In genomic region chr7:27586825-27587224, GRCh38 we compare ENCODE assay signal across 7 cellular contexts.
DNase-seq lines count a peak whose midpoint lies in the region; ATAC-seq lines count a peak whose summit lies in the region.

No MANE protein-coding gene starts in this region.

- peaks cover 5% of the 10 kb centered on the region for H3K4me1 ChIP-seq in mesendoderm (ENCODE audit: control insufficient read depth, low read depth, low read length)

- H3K36me3 ChIP-seq in mesendoderm (ENCODE audit: control insufficient read depth, insufficient read depth, low read length), result no peaks in the 10 kb centered on the region

- H3K4ac ChIP-seq in mesendoderm (ENCODE audit: low read depth, low read length), result no peak overlapping the region

- no CpG with 5 or more reads among the region's 8 CpGs for WGBS in mesendoderm (ENCODE audit: extremely low coverage, insufficient coverage, low lambda C conversion rate)

- H4K5ac ChIP-seq in mesendoderm (ENCODE audit: low read length), result no peak overlapping the region

- H3K18ac ChIP-seq in mesendoderm (ENCODE audit: low read length), result no peak overlapping the region

- H3K9me3 Mint-ChIP-seq in activated T-cell treated with anti-CD3 and anti-CD28 coated beads, Interleukin-2, amount 50 U/mL, for 72 hours, result no peaks in the 10 kb centered on the region

- no peaks in the 10 kb centered on the region for H3K36me3 Mint-ChIP-seq in activated T-cell treated with anti-CD3 and anti-CD28 coated beads, Interleukin-2, amount 50 U/mL, for 72 hours (ENCODE audit: insufficient read depth in 2 of 2)

- peak overlapping the region; percentile 86 for H3K23ac ChIP-seq in mesendoderm (ENCODE audit: low read length)

- H2BK5ac ChIP-seq in mesendoderm (ENCODE audit: low read length), result no peak overlapping the region

- H4K8ac ChIP-seq in mesendoderm (ENCODE audit: low read depth, low read length), result no peak overlapping the region

- H3K27me3 ChIP-seq in mesendoderm (ENCODE audit: insufficient read depth, low read length, poor library complexity), result no peaks in the 10 kb centered on the region

- no peak overlapping the region for H3K27ac Mint-ChIP-seq in activated T-cell treated with anti-CD3 and anti-CD28 coated beads, Interleukin-2, amount 50 U/mL, for 72 hours

- H3K9ac ChIP-seq in mesendoderm (ENCODE audit: low read length), result no peak overlapping the region

- H3K79me1 ChIP-seq in mesendoderm (ENCODE audit: low read length), result no peaks in the 10 kb centered on the region

- no peak overlapping the region for H3K4me2 ChIP-seq in mesendoderm (ENCODE audit: low read length)

- no peak overlapping the region for H3K56ac ChIP-seq in mesendoderm (ENCODE audit: low read length)

- H3K79me2 ChIP-seq in mesendoderm (ENCODE audit: control insufficient read depth, insufficient read depth, low read length), result no peaks in the 10 kb centered on the region

- no peak overlapping the region for H3K4me3 ChIP-seq in mesendoderm (ENCODE audit: low read length)

- no peaks in the 10 kb centered on the region for H3K27me3 Mint-ChIP-seq in activated T-cell treated with anti-CD3 and anti-CD28 coated beads, Interleukin-2, amount 50 U/mL, for 72 hours (ENCODE audit: low read depth)

- H2AK5ac ChIP-seq in mesendoderm (ENCODE audit: low read length), result no peak overlapping the region

- no peak overlapping the region for H2BK15ac ChIP-seq in mesendoderm (replicated peaks; ENCODE audit: low read depth)

- no peak overlapping the region for H2BK120ac ChIP-seq in mesendoderm (ENCODE audit: low read depth, low read length)

- no peak overlapping the region for H3K27ac ChIP-seq in mesendoderm (ENCODE audit: low read depth, low read length)

- peak; percentile 90 for ATAC-seq in GM19025 (IDR thresholded peaks at IDR 0.05; ENCODE audit: low read depth, unreplicated experiment)
- peak; percentile 78 for ATAC-seq in HG02970 (IDR thresholded peaks at IDR 0.05; ENCODE audit: low FRiP score, unreplicated experiment)
- no peak for ATAC-seq in activated T-cell treated with anti-CD3 and anti-CD28 coated beads, Interleukin-2, amount 50 U/mL, for 72 hours (replicated peaks in 1 of 2)

- DNase-seq in NCI-H2171 (lab: John Stamatoyannopoulos, UW) (peak; percentile 75), mesendoderm (no peak), HuH-7.5 (ENCODE audit: low spot score) (no peak)
- DNase-seq in activated T-cell treated with anti-CD3 and anti-CD28 coated beads, Interleukin-2, amount 50 U/mL, for 72 hours, result no peak
- no peak for DNase-seq in activated naive CD4-positive, alpha-beta T cell treated with anti-CD3 and anti-CD28 coated beads, Interleukin-2, amount 50 U/mL, for 16 hours

- H3K4me1 Mint-ChIP-seq in activated T-cell treated with anti-CD3 and anti-CD28 coated beads, Interleukin-2, amount 50 U/mL, for 72 hours (ENCODE audit: low read depth), result no peaks in the 10 kb centered on the region

- H3K4me3 Mint-ChIP-seq in activated T-cell treated with anti-CD3 and anti-CD28 coated beads, Interleukin-2, amount 50 U/mL, for 72 hours, result no peak overlapping the region

Comparison
In these comparisons a context has a peak if more than half of its experiments do, and no peak if none do; other contexts are left out.
1. ATAC-seq: peak in GM19025 (single experiment) and HG02970 (single experiment); none in activated T-cell treated with anti-CD3 and anti-CD28 coated beads, Interleukin-2, amount 50 U/mL, for 72 hours (0 of 2).